ENCODE assay signal across 12 cellular contexts in the genomic region with DNA sequence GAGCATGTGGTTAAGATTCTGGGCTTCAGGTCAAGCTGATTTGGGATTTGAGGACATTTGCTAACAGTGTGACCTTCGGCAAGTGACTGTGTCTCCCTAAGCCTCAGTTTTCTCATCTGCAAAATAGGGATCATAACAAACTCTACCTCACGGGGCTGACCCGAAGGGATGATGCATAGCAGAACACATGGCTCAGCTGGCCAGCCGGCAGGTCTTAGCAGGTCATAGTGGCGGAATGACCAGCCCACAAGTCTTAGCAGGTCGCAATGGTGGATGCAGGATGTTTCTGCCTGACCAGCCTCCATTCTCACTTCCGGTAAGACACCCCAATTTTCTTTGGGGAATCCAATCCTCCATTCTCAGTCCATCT.
DNase-seq lines count a peak whose midpoint lies in the region; ATAC-seq and TF ChIP-seq lines count a peak whose summit lies in the region.
"Had no signal": no experiment of that assay in that cellular context is flagged by ENCODE, and none has a peak within 500 bp of the region (broad histone marks: within the 10 kb centered on the region; RNA-seq: fewer than 3 reads in every experiment).

No MANE protein-coding gene starts in this region.

- no peaks in the 10 kb centered on the region for H3K9me3 Mint-ChIP-seq in CD4-positive, alpha-beta T cell
- H3K9me3 Mint-ChIP-seq in activated naive CD8-positive, alpha-beta T cell (ENCODE audit: low read depth): no peaks in the 10 kb centered on the region
- H3K9me3 Mint-ChIP-seq in naive B cell: no peaks in the 10 kb centered on the region

- peaks cover 52% of the 10 kb centered on the region for H3K36me3 Mint-ChIP-seq in CD4-positive, alpha-beta T cell (ENCODE audit: low read depth)
- no peaks in the 10 kb centered on the region for H3K36me3 Mint-ChIP-seq in activated naive CD8-positive, alpha-beta T cell
- peaks cover 4 to 16% of the 10 kb centered on the region in 2 donors for H3K36me3 Mint-ChIP-seq in naive B cell

- peak in 1 of 10 experiments; percentile 3 for DNase-seq in CD4-positive, alpha-beta T cell
- no peak for DNase-seq in naive B cell
- no peak for DNase-seq in GM19240 (ENCODE audit: insufficient read length, low spot score)
- no peak for DNase-seq in DMS53 (lab: John Stamatoyannopoulos, UW)
- no peak for DNase-seq in KBM-7
- DNase-seq in mammary epithelial cell: no peak
- DNase-seq: foreskin fibroblast, NCI-H2029 treated with DMSO at 0.1 percent for 48 hours had no signal

- peak overlapping the region; percentile 98 for H3K27ac Mint-ChIP-seq in CD4-positive, alpha-beta T cell
- H3K27ac Mint-ChIP-seq in activated naive CD8-positive, alpha-beta T cell: peak overlapping the region; percentile 95
- peak overlapping the region; percentile 97 to 100 (median 100) for H3K27ac Mint-ChIP-seq in naive B cell

- CTCF ChIA-PET in CD4-positive, alpha-beta T cell (lab: Charles Lee): interaction anchor here (1.7 to 8.2 kb wide), 2 partner anchors 15 to 26 kb away, joined by 3 to 59 read pairs; no protein-coding TSS in a partner anchor
- CTCF ChIA-PET in mammary epithelial cell (lab: Charles Lee; ENCODE audit: low non-redundant PET): no interaction called here

- in situ Hi-C loops in KBM-7 (cut with MboI; ENCODE audit: low pct_unique_long_range_greater_than_20kb, low sequenced_read_pairs): no loop called here
- in situ Hi-C loops in mammary epithelial cell (cut with MboI; ENCODE audit: low sequenced_read_pairs in 2 of 2): no loop called here

- H3K4me3 ChIP-seq in GM12875 (ENCODE audit: low read depth, low read length): peak overlapping the region; percentile 34
- H3K4me3 ChIP-seq in mammary epithelial cell (replicated peaks in 1 of 3; ENCODE audit: insufficient read depth in 1 of 3, low read depth in 2 of 3, low read length in 3 of 3): no peak overlapping the region
- H3K4me3 ChIP-seq: right atrium auricular region had no signal

- no peaks in the 10 kb centered on the region for H3K36me3 ChIP-seq in mammary epithelial cell (ENCODE audit: insufficient read depth, low read length)
- H3K36me3 ChIP-seq: right atrium auricular region had no signal

- H3K27me3 ChIP-seq in CD4-positive, alpha-beta T cell (ENCODE audit: control insufficient read depth, insufficient read depth, low read length): no peaks in the 10 kb centered on the region
- H3K27me3 ChIP-seq in mammary epithelial cell (ENCODE audit: insufficient read depth, low read length): no peaks in the 10 kb centered on the region
- H3K27me3 ChIP-seq: right atrium auricular region had no signal

- ATAC-seq in CD4-positive, alpha-beta T cell (ENCODE audit: poor library complexity): no peak
- ATAC-seq in naive B cell (ENCODE audit: low read depth in 2 of 2): no peak
- ATAC-seq: activated CD4-positive, CD25-positive, alpha-beta regulatory T cell treated with anti-CD3 and anti-CD28 coated beads, Interleukin-2, amount 50 U/mL, for 24 hours had no signal

- peak overlapping the region; percentile 87 for H3K27ac ChIP-seq in CD4-positive, alpha-beta T cell (ENCODE audit: low read depth, low read length)
- no peak overlapping the region for H3K27ac ChIP-seq in mammary epithelial cell (ENCODE audit: insufficient read depth, low read depth, low read length)

- POLR2A ChIA-PET in CD4-positive, alpha-beta T cell (lab: Charles Lee): interaction anchor here (0.6 to 5.1 kb wide), 6 partner anchors 10 to 346 kb away, joined by 3 to 28 read pairs (median 3); a partner anchor contains a TSS

- no peaks in the 10 kb centered on the region for H4K20me1 ChIP-seq in mammary epithelial cell (ENCODE audit: insufficient read depth, low read length)

- no TSS peak for BruUV-seq in mammary epithelial cell (replicated peaks; lab: Mats Ljungman, UMichigan)

- H3K79me2 ChIP-seq in mammary epithelial cell (ENCODE audit: insufficient read depth, low read length): no peaks in the 10 kb centered on the region

- WGBS in mammary epithelial cell (ENCODE audit: low coverage, missing lambda C conversion rate): 94% methylated on average over 7 of the region's 7 CpGs

- H3K4me1 ChIP-seq in mammary epithelial cell (ENCODE audit: insufficient read depth, low read length): no peaks in the 10 kb centered on the region

- no peaks in the 10 kb centered on the region for H3K27me3 Mint-ChIP-seq in CD4-positive, alpha-beta T cell
- no peaks in the 10 kb centered on the region for H3K27me3 Mint-ChIP-seq in activated naive CD8-positive, alpha-beta T cell
- no peaks in the 10 kb centered on the region for H3K27me3 Mint-ChIP-seq in naive B cell

- H3K4me3 Mint-ChIP-seq in CD4-positive, alpha-beta T cell: peak overlapping the region; percentile 81
- peak overlapping the region; percentile 70 for H3K4me3 Mint-ChIP-seq in activated naive CD8-positive, alpha-beta T cell
- peak overlapping the region; percentile 83 to 95 (median 90) for H3K4me3 Mint-ChIP-seq in naive B cell

- dilution Hi-C loops in mammary epithelial cell (cut with HindIII; ENCODE audit: low sequenced_read_pairs): no loop called here

- H2AFZ ChIP-seq in mammary epithelial cell (ENCODE audit: low read depth, low read length): no peak overlapping the region

- no peak for TF ChIP-seq CTCF in CD4-positive, alpha-beta T cell (IDR thresholded peaks at IDR 0.05)
- no peak for TF ChIP-seq CTCF in GM12875 (IDR thresholded peaks at IDR 0.05; ENCODE audit: borderline replicate concordance, insufficient read depth, low read depth, low read length)
- TF ChIP-seq CTCF in mammary epithelial cell (conservative IDR thresholded peaks at IDR 0.05 in 1 of 2, IDR thresholded peaks at IDR 0.05 in 1 of 2; ENCODE audit: extremely low read depth in 1 of 2, insufficient read depth in 1 of 2, low read depth in 1 of 2, low read length in 2 of 2): no peak

- peaks cover 96% of the 10 kb centered on the region for H3K4me1 Mint-ChIP-seq in CD4-positive, alpha-beta T cell (ENCODE audit: low read depth)
- peaks cover 87% of the 10 kb centered on the region for H3K4me1 Mint-ChIP-seq in activated naive CD8-positive, alpha-beta T cell (ENCODE audit: low read depth)
- peaks cover 76 to 100% (median 97%) of the 10 kb centered on the region in 3 donors for H3K4me1 Mint-ChIP-seq in naive B cell

- no peak overlapping the region for H3K9ac ChIP-seq in mammary epithelial cell (ENCODE audit: insufficient read depth, low read length)

- H3K9me3 ChIP-seq in CD4-positive, alpha-beta T cell (ENCODE audit: control insufficient read depth, low read length): no peaks in the 10 kb centered on the region
- no peaks in the 10 kb centered on the region for H3K9me3 ChIP-seq in mammary epithelial cell (replicated peaks; ENCODE audit: insufficient read depth, low read length)
- H3K9me3 ChIP-seq: right atrium auricular region had no signal

- H3K4me2 ChIP-seq in mammary epithelial cell (ENCODE audit: insufficient read depth, low read depth, low read length): no peak overlapping the region

- intact Hi-C loops in CD4-positive, alpha-beta T cell (cut with DNase I, micrococcal nuclease): loop anchor here (2.0 to 10.0 kb wide), 5 partner anchors 15 to 525 kb away; a partner anchor contains a TSS
- intact Hi-C loops in mammary epithelial cell (cut with micrococcal nuclease): no loop called here
